1 cellular context compared by ENCODE assay signal in the genomic region with DNA sequence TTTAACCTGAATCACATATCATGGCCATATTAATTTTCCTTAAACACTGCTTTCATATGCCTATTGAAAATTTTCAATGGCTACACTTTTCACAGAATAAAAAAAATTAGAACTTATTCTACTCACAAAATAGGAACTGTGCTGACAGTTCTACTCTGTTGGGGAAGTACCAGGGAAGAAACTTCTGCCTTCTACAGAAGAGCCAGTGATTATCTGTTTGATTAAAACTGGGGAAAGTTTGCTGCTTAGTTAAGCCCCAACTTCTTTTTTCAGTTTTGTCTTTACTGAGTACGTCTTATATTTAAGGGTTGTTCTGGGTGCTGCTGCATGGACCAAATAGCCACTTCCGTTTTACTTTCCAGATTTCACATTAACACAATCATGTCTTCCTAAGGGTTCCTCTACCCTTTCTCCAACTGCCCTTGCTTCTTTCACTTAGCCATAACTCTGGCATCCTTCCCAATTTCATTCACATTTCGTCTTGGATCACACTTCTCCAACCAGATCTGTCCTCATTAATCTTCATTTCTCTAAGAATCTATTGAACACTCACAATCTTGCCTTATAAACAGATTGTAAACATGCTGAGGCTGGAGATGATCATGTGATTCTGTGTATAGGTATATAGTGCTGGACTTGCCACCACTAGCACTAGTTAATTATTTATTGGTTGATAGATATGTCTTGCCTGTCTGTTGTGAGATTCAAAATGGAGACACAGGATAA.
TF ChIP-seq lines count a peak whose summit lies in the region.

No MANE protein-coding gene starts in this region.

TF ChIP-seq in HepG2, 621 proteins besides CTCF, POLR2A, EP300 and RAD21:
- TF ChIP-seq FOXA1 (IDR thresholded peaks at IDR 0.05) (no peak), FOXA1 (CRISPR knock-in tag; IDR thresholded peaks at IDR 0.05) (0 out of 2 replicates have a peak, but pooled peaks have one; percentile 21), FOXA3 (CRISPR knock-in tag; IDR thresholded peaks at IDR 0.05) (peak; percentile 34; the same call in 1 of the 2 replicates), ZSCAN21 (CRISPR knock-in tag; IDR thresholded peaks at IDR 0.05; ENCODE audit: borderline replicate concordance) (no peak), SMARCE1 (IDR thresholded peaks at IDR 0.05; ENCODE audit: borderline replicate concordance) (no peak), ZNF17 (CRISPR knock-in tag; IDR thresholded peaks at IDR 0.05) (no peak)
